15 cellular contexts compared by ENCODE assay signal in genomic region chr15:48096813-48097212, GRCh38. TPM values are rescaled to one million over a fixed set of nuclear protein-coding genes. Genes with fewer than 3 reads are reported as not detected.
A peak's percentile ranks its signal among the peaks of the same experiment; 100 is the strongest.
DNase-seq lines count a peak whose midpoint lies in the region; ATAC-seq, FAIRE-seq and TF ChIP-seq lines count a peak whose summit lies in the region.
"Had no signal": no experiment of that assay in that cellular context is flagged by ENCODE, and none has a peak within 500 bp of the region (broad histone marks: within the 10 kb centered on the region; RNA-seq: fewer than 3 reads in every experiment).

No MANE protein-coding gene starts in this region.

- in situ Hi-C loops in astrocyte of the cerebellum (cut with HindIII; ENCODE audit: low sequenced_read_pairs): no loop called here

- no peak overlapping the region for H2AFZ ChIP-seq in keratinocyte (ENCODE audit: control insufficient read depth, low read length)

- CTCF ChIA-PET in A673 (lab: Charles Lee): no interaction called here

- H3K9me3 ChIP-seq in keratinocyte (ENCODE audit: control insufficient read depth, low read depth, low read length): no peaks in the 10 kb centered on the region
- H3K9me3 ChIP-seq in thyroid gland: no peaks in the 10 kb centered on the region
- H3K9me3 ChIP-seq in A673 (ENCODE audit: low read depth, low read length, poor library complexity, severe bottlenecking): no peaks in the 10 kb centered on the region
- H3K9me3 ChIP-seq: SJCRH30, spleen had no signal

- intact Hi-C loops in thyroid gland (cut with DNase I) (no loop called here), A673 (cut with micrococcal nuclease; ENCODE audit: unreplicated experiment) (no loop called here)

- DNase-seq in Daoy (ENCODE audit: low read depth): peak; percentile 42
- peak; percentile 52 for DNase-seq in astrocyte of the cerebellum (ENCODE audit: low read depth)
- peak; percentile 57 for DNase-seq in keratinocyte (ENCODE audit: low read depth, low spot score)
- DNase-seq in thyroid gland: no peak
- DNase-seq in A673 (ENCODE audit: low spot score): no peak
- DNase-seq: activated CD4-positive, alpha-beta T cell treated with anti-CD3 and anti-CD28 coated beads for 48 hours; activated naive CD4-positive, alpha-beta T cell treated with anti-CD3 and anti-CD28 coated beads for 36 hours; CD4-positive, alpha-beta memory T cell; natural killer cell; SJCRH30; spleen had no signal

- peak overlapping the region; percentile 52 for H3K27ac ChIP-seq in keratinocyte (ENCODE audit: control insufficient read depth, insufficient read depth, low read length)
- no peak overlapping the region for H3K27ac ChIP-seq in thyroid gland
- H3K27ac ChIP-seq in A673 (ENCODE audit: low read depth, low read length, poor library complexity, severe bottlenecking): no peak overlapping the region
- H3K27ac ChIP-seq: KMS-11, SJCRH30, spleen had no signal

- no peaks in the 10 kb centered on the region for H3K79me2 ChIP-seq in keratinocyte (ENCODE audit: control insufficient read depth, insufficient read depth, low read length)

- ATAC-seq in HG03442 (IDR thresholded peaks at IDR 0.05; ENCODE audit: unreplicated experiment) (peak; percentile 47), GM21526 (IDR thresholded peaks at IDR 0.05; ENCODE audit: low FRiP score, unreplicated experiment) (no peak), HG03039 (IDR thresholded peaks at IDR 0.05; ENCODE audit: unreplicated experiment) (no peak)
- ATAC-seq: natural killer cell had no signal

- H4K20me1 ChIP-seq in keratinocyte (ENCODE audit: control insufficient read depth, extremely low read depth, insufficient read depth, low read length): no peaks in the 10 kb centered on the region

- FAIRE-seq in keratinocyte (lab: Jason Lieb, UNC): peak; percentile 92

- no TSS peak for BruUV-seq in A673 (replicated peaks; lab: Mats Ljungman, UMichigan)

- H3K4me3 ChIP-seq in astrocyte of the cerebellum (ENCODE audit: low read depth, low read length) (no peak overlapping the region), keratinocyte (ENCODE audit: control insufficient read depth in 2 of 3, extremely low read depth in 1 of 3, insufficient read depth in 2 of 3, low read depth in 1 of 3, low read length in 3 of 3) (no peak overlapping the region), thyroid gland (replicated peaks in 1 of 3) (no peak overlapping the region), A673 (ENCODE audit: low read depth, low read length, poor library complexity, severe bottlenecking) (no peak overlapping the region)
- H3K4me3 ChIP-seq: SJCRH30, spleen had no signal

- peaks cover 13% of the 10 kb centered on the region for H3K4me1 ChIP-seq in keratinocyte (ENCODE audit: control insufficient read depth, extremely low read depth, insufficient read depth, low read length)
- no peaks in the 10 kb centered on the region for H3K4me1 ChIP-seq in thyroid gland
- H3K4me1 ChIP-seq in A673 (ENCODE audit: insufficient read depth, low read length, poor library complexity, severe bottlenecking): no peaks in the 10 kb centered on the region
- H3K4me1 ChIP-seq: SJCRH30, spleen had no signal

- POLR2A ChIA-PET in A673 (lab: Charles Lee; ENCODE audit: low non-redundant PET): no interaction called here

- H3K9me1 ChIP-seq in keratinocyte (ENCODE audit: control insufficient read depth, extremely low read depth, insufficient read depth, low read length): no peaks in the 10 kb centered on the region

- WGBS in thyroid gland, 2 donors: 83 to 87% methylated on average over 2 of the region's 2 CpGs

- H3K36me3 ChIP-seq in keratinocyte (ENCODE audit: control insufficient read depth in 2 of 2, extremely low read depth in 1 of 2, insufficient read depth in 2 of 2, low read length in 2 of 2) (no peaks in the 10 kb centered on the region), thyroid gland (no peaks in the 10 kb centered on the region), A673 (ENCODE audit: insufficient read depth, low read length, poor library complexity, severe bottlenecking) (no peaks in the 10 kb centered on the region)
- H3K36me3 ChIP-seq: SJCRH30, spleen had no signal

- H3K9ac ChIP-seq in keratinocyte (ENCODE audit: control insufficient read depth, extremely low read depth, insufficient read depth, low read length): no peak overlapping the region
- H3K9ac ChIP-seq: KMS-11 had no signal

- dilution Hi-C loops in keratinocyte (cut with MboI; ENCODE audit: extremely low pct_ligation_motif_present, low sequenced_read_pairs): no loop called here

- TF ChIP-seq CTCF in astrocyte of the cerebellum (IDR thresholded peaks at IDR 0.05; ENCODE audit: low read depth, low read length, missing control alignments): no peak
- no peak for TF ChIP-seq CTCF in keratinocyte (optimal IDR thresholded peaks at IDR 0.05 in 1 of 3, IDR thresholded peaks at IDR 0.05 in 1 of 3, conservative IDR thresholded peaks at IDR 0.05 in 1 of 3; ENCODE audit: extremely low read depth in 1 of 3, insufficient read depth in 2 of 3, low read length in 3 of 3)
- TF ChIP-seq CTCF in thyroid gland (IDR thresholded peaks at IDR 0.05): no peak
- no peak for TF ChIP-seq CTCF in A673 (conservative IDR thresholded peaks at IDR 0.05; ENCODE audit: low read depth, low read length)

- no peak for TF ChIP-seq POLR2A in thyroid gland (IDR thresholded peaks at IDR 0.05)

- H3K27me3 ChIP-seq in keratinocyte (ENCODE audit: control insufficient read depth, extremely low read depth, insufficient read depth, low read length) (no peaks in the 10 kb centered on the region), thyroid gland (no peaks in the 10 kb centered on the region), A673 (replicated peaks; ENCODE audit: insufficient read depth, low read depth, low read length, poor library complexity) (no peaks in the 10 kb centered on the region)
- H3K27me3 ChIP-seq: SJCRH30 had no signal

- peak overlapping the region; percentile 36 for H3K4me2 ChIP-seq in keratinocyte (ENCODE audit: control insufficient read depth, extremely low read depth, insufficient read depth, low read depth, low read length)
- H3K4me2 ChIP-seq: KMS-11 had no signal

RNA-seq across cellular contexts. Expression of gene SLC24A5, which starts 24.0 kb away (rescaled TPM):
- not detected in 2 replicates for total RNA-seq in Daoy (2014; rRNA removed; shearing (Covaris generic))
- polyA plus RNA-seq in keratinocyte: 0.04 TPM in 1 of 3 replicates, not detected in the others
- polyA plus RNA-seq in keratinocyte (2011; ENCODE audit: low read depth): not detected
- 0.04 and 0.07 TPM in 2 replicates for polyA plus RNA-seq in keratinocyte (2011; cell fraction: cytosol; rRNA removed)
- not detected in 2 replicates for polyA plus RNA-seq in keratinocyte (2011; cell fraction: nucleus; rRNA removed)
- not detected in 2 replicates for polyA plus RNA-seq in keratinocyte (2012; ENCODE audit: low replicate concordance)
- polyA minus RNA-seq in keratinocyte: not detected in 3 replicates
- not detected for polyA minus RNA-seq in keratinocyte (2011; cell fraction: cytosol; rRNA and poly(A)+ RNA removed)
- not detected in 2 replicates for polyA minus RNA-seq in keratinocyte (2011; cell fraction: nucleus; rRNA and poly(A)+ RNA removed)
- not detected for total RNA-seq in thyroid gland
- total RNA-seq in A673 (2021): not detected in 2 replicates
- total RNA-seq: activated naive CD4-positive, alpha-beta T cell treated with anti-CD3 and anti-CD28 coated beads for 36 hours; CD4-positive, alpha-beta memory T cell; natural killer cell; SJCRH30; spleen had no signal
- polyA plus RNA-seq: CD4-positive, alpha-beta memory T cell had no signal

Comparison
In these comparisons a context has a peak if more than half of its experiments do, and no peak if none do; other contexts are left out.
1. DNase-seq: peak in Daoy (single experiment), astrocyte of the cerebellum (single experiment) and keratinocyte (single experiment); none in thyroid gland (0 of 2) and A673 (single experiment).